18 cellular contexts compared by ENCODE assay signal in genomic region chr11:87604350-87604749, GRCh38.
DNase-seq lines count a peak whose midpoint lies in the region; ATAC-seq, FAIRE-seq and TF ChIP-seq lines count a peak whose summit lies in the region.
"Had no signal": no experiment of that assay in that cellular context is flagged by ENCODE, and none has a peak within 500 bp of the region (broad histone marks: within the 10 kb centered on the region; RNA-seq: fewer than 3 reads in every experiment).

No MANE protein-coding gene starts in this region.

- TF ChIP-seq CTCF in heart right ventricle (IDR thresholded peaks at IDR 0.05): no peak
- no peak for TF ChIP-seq CTCF in bronchial epithelial cell (IDR thresholded peaks at IDR 0.05; ENCODE audit: insufficient read depth, low read length, severe bottlenecking)
- TF ChIP-seq CTCF in keratinocyte (optimal IDR thresholded peaks at IDR 0.05 in 1 of 3, IDR thresholded peaks at IDR 0.05 in 1 of 3, conservative IDR thresholded peaks at IDR 0.05 in 1 of 3; ENCODE audit: extremely low read depth in 1 of 3, insufficient read depth in 2 of 3, low read length in 3 of 3): no peak
- no peak for TF ChIP-seq CTCF in Calu3 (IDR thresholded peaks at IDR 0.05; ENCODE audit: unreplicated experiment)

- H3K4me1 ChIP-seq in right cardiac atrium (ENCODE audit: control insufficient read depth, insufficient read depth, low read length): no peaks in the 10 kb centered on the region
- H3K4me1 ChIP-seq in heart right ventricle: no peaks in the 10 kb centered on the region
- H3K4me1 ChIP-seq in keratinocyte (ENCODE audit: control insufficient read depth, extremely low read depth, insufficient read depth, low read length): peaks cover 9% of the 10 kb centered on the region
- H3K4me1 ChIP-seq: Peyer's patch had no signal

- peak; percentile 92 for FAIRE-seq in bronchial epithelial cell (lab: Jason Lieb, UNC)
- FAIRE-seq in keratinocyte (lab: Jason Lieb, UNC): peak; percentile 55
- FAIRE-seq: HTR-8/SVneo had no signal

- no peak overlapping the region for H3K4me3 ChIP-seq in right cardiac atrium (ENCODE audit: low read length)
- H3K4me3 ChIP-seq in heart right ventricle: no peak overlapping the region
- H3K4me3 ChIP-seq in bronchial epithelial cell (ENCODE audit: low read depth, low read length): no peak overlapping the region
- no peak overlapping the region for H3K4me3 ChIP-seq in keratinocyte (ENCODE audit: control insufficient read depth in 2 of 3, extremely low read depth in 1 of 3, insufficient read depth in 2 of 3, low read depth in 1 of 3, low read length in 3 of 3)
- H3K4me3 ChIP-seq: Peyer's patch had no signal

- peak overlapping the region; percentile 40 for H3K4me2 ChIP-seq in keratinocyte (ENCODE audit: control insufficient read depth, extremely low read depth, insufficient read depth, low read depth, low read length)
- H3K4me2 ChIP-seq: KMS-11 had no signal

- dilution Hi-C loops in keratinocyte (cut with MboI; ENCODE audit: extremely low pct_ligation_motif_present, low sequenced_read_pairs): no loop called here

- peak overlapping the region; percentile 90 for H2AFZ ChIP-seq in keratinocyte (ENCODE audit: control insufficient read depth, low read length)

- H3K36me3 Mint-ChIP-seq in Calu3 (ENCODE audit: insufficient read depth, unreplicated experiment): no peaks in the 10 kb centered on the region
- H3K36me3 Mint-ChIP-seq: CD4-positive, CD25-positive, alpha-beta regulatory T cell had no signal

- H3K9me3 ChIP-seq in right cardiac atrium (ENCODE audit: control insufficient read depth, low read length): no peaks in the 10 kb centered on the region
- peaks cover 0 to 8% (median 0%) of the 10 kb centered on the region in 11 donors for H3K9me3 ChIP-seq in heart right ventricle
- no peaks in the 10 kb centered on the region for H3K9me3 ChIP-seq in keratinocyte (ENCODE audit: control insufficient read depth, low read depth, low read length)
- H3K9me3 ChIP-seq: Peyer's patch had no signal

- H4K20me1 ChIP-seq in keratinocyte (ENCODE audit: control insufficient read depth, extremely low read depth, insufficient read depth, low read length): no peaks in the 10 kb centered on the region

- no peaks in the 10 kb centered on the region for H3K9me1 ChIP-seq in keratinocyte (ENCODE audit: control insufficient read depth, extremely low read depth, insufficient read depth, low read length)

- H3K9ac ChIP-seq in keratinocyte (ENCODE audit: control insufficient read depth, extremely low read depth, insufficient read depth, low read length): no peak overlapping the region
- H3K9ac ChIP-seq: KMS-11 had no signal

- DNase-seq in right cardiac atrium (peak; percentile 8 to 45 (median 41)), heart right ventricle (no peak), bronchial epithelial cell (ENCODE audit: low read depth) (peak; percentile 89), keratinocyte (ENCODE audit: low read depth, low spot score) (no peak), DMS53 (lab: John Stamatoyannopoulos, UW) (no peak), Calu3 (no peak), HCEC 1CT (no peak)
- DNase-seq: CD4-positive, CD25-positive, alpha-beta regulatory T cell; DMS79 treated with DMSO at 0.1 percent for 48 hours; H9; NCI-H1105; NCI-H2029 treated with DMSO at 0.1 percent for 48 hours; NCI-H524 treated with DMSO at 0.1 percent for 48 hours; NCI-H82; SHP77 had no signal

- intact Hi-C loops in right cardiac atrium (cut with DNase I) (no loop called here), heart right ventricle (cut with DNase I) (no loop called here), Calu3 (cut with micrococcal nuclease; ENCODE audit: unreplicated experiment) (no loop called here)

- ATAC-seq in right cardiac atrium (peak; percentile 55 to 77), heart right ventricle (no peak)

- H3K4me3 Mint-ChIP-seq in Calu3 (ENCODE audit: low read depth, unreplicated experiment): no peak overlapping the region
- H3K4me3 Mint-ChIP-seq: CD4-positive, CD25-positive, alpha-beta regulatory T cell; H9 had no signal

- H3K4me1 Mint-ChIP-seq in Calu3 (ENCODE audit: low read depth, unreplicated experiment): no peaks in the 10 kb centered on the region
- H3K4me1 Mint-ChIP-seq: CD4-positive, CD25-positive, alpha-beta regulatory T cell had no signal

- no peaks in the 10 kb centered on the region for H3K27me3 Mint-ChIP-seq in Calu3 (ENCODE audit: unreplicated experiment)
- H3K27me3 Mint-ChIP-seq: CD4-positive, CD25-positive, alpha-beta regulatory T cell had no signal

- no peaks in the 10 kb centered on the region for H3K27me3 ChIP-seq in right cardiac atrium (ENCODE audit: control insufficient read depth, insufficient read depth)
- no peaks in the 10 kb centered on the region for H3K27me3 ChIP-seq in heart right ventricle
- H3K27me3 ChIP-seq in bronchial epithelial cell (ENCODE audit: control insufficient read depth, insufficient read depth, low read length): no peaks in the 10 kb centered on the region
- H3K27me3 ChIP-seq in keratinocyte (ENCODE audit: control insufficient read depth, extremely low read depth, insufficient read depth, low read length): no peaks in the 10 kb centered on the region
- H3K27me3 ChIP-seq: Peyer's patch had no signal

- H3K36me3 ChIP-seq in heart right ventricle (no peaks in the 10 kb centered on the region), bronchial epithelial cell (ENCODE audit: control insufficient read depth, insufficient read depth, low read length) (no peaks in the 10 kb centered on the region), keratinocyte (ENCODE audit: control insufficient read depth in 2 of 2, extremely low read depth in 1 of 2, insufficient read depth in 2 of 2, low read length in 2 of 2) (no peaks in the 10 kb centered on the region)
- H3K36me3 ChIP-seq: Peyer's patch had no signal

- no peaks in the 10 kb centered on the region for H3K9me3 Mint-ChIP-seq in Calu3 (ENCODE audit: low read depth, unreplicated experiment)
- H3K9me3 Mint-ChIP-seq: H9 had no signal

- H3K79me2 ChIP-seq in keratinocyte (ENCODE audit: control insufficient read depth, insufficient read depth, low read length): no peaks in the 10 kb centered on the region

- H3K27ac ChIP-seq in right cardiac atrium (ENCODE audit: low read length): no peak overlapping the region
- no peak overlapping the region for H3K27ac ChIP-seq in heart right ventricle
- no peak overlapping the region for H3K27ac ChIP-seq in keratinocyte (ENCODE audit: control insufficient read depth, insufficient read depth, low read length)
- H3K27ac ChIP-seq: KMS-11, Peyer's patch had no signal

- H3K27ac Mint-ChIP-seq in Calu3 (ENCODE audit: unreplicated experiment): no peak overlapping the region
- H3K27ac Mint-ChIP-seq: CD4-positive, CD25-positive, alpha-beta regulatory T cell had no signal

- CTCF ChIA-PET in Calu3 (lab: Charles Lee): no interaction called here

- no TSS peak for BruUV-seq in Calu3 (replicated peaks; lab: Mats Ljungman, UMichigan)

Comparison
In these comparisons a context has a peak if more than half of its experiments do, and no peak if none do; other contexts are left out.
1. ATAC-seq: peak in right cardiac atrium (2 of 2); none in heart right ventricle (0 of 8).
2. DNase-seq: peak in right cardiac atrium (3 of 3) and bronchial epithelial cell (single experiment); none in heart right ventricle (0 of 2), keratinocyte (single experiment), DMS53 (single experiment), Calu3 (single experiment) and HCEC 1CT (single experiment).